In genomic region chr4:1208266-1208961, GRCh38 we compare ENCODE assay signal across 12 cellular contexts. TPM values are rescaled to one million over a fixed set of nuclear protein-coding genes. Genes with fewer than 3 reads are reported as not detected.
DNase-seq lines count a peak whose midpoint lies in the region; ATAC-seq and TF ChIP-seq lines count a peak whose summit lies in the region.
"Had no signal": no experiment of that assay in that cellular context is flagged by ENCODE, and none has a peak within 500 bp of the region (broad histone marks: within the 10 kb centered on the region; RNA-seq: fewer than 3 reads in every experiment).

No MANE protein-coding gene starts in this region.

- H3K4me3 ChIP-seq in HEK293 (ENCODE audit: low read depth, low read length) (no peak overlapping the region), right cardiac atrium (ENCODE audit: low read length) (no peak overlapping the region), skeletal muscle satellite cell (ENCODE audit: low read length) (peak overlapping the region; percentile 10), brain microvascular endothelial cell (ENCODE audit: low read depth, low read length) (no peak overlapping the region)

- peak; percentile 60 for ATAC-seq in activated T-helper 17 cell treated with anti-CD3 and anti-CD28 coated beads, Interleukin-2, amount 50 U/mL, for 72 hours (replicated peaks)
- ATAC-seq in right cardiac atrium (peak in 1 of 2 donors; percentile 2), GM18517 (IDR thresholded peaks at IDR 0.05; ENCODE audit: unreplicated experiment) (no peak)

- H3K27ac Mint-ChIP-seq in activated T-helper 17 cell treated with anti-CD3 and anti-CD28 coated beads, Interleukin-2, amount 50 U/mL, for 72 hours, result peak overlapping the region; percentile 59
- H3K27ac Mint-ChIP-seq: stimulated activated naive CD8-positive, alpha-beta T cell treated with anti-CD3 and anti-CD28 coated beads, Interleukin-15, Interleukin-2, amounts not matched to agents 100 ng/mL and 50 ng/mL, for 24 hours had no signal

- TF ChIP-seq CTCF in HEK293 (tag by site-specific recombination; IDR thresholded peaks at IDR 0.05), result no peak
- TF ChIP-seq CTCF in brain microvascular endothelial cell (IDR thresholded peaks at IDR 0.05; ENCODE audit: low read depth, low read length, missing control alignments), result no peak

- H3K27me3 ChIP-seq in right cardiac atrium (ENCODE audit: control insufficient read depth, insufficient read depth), result no peaks in the 10 kb centered on the region
- H3K27me3 ChIP-seq in skeletal muscle satellite cell (ENCODE audit: control insufficient read depth, insufficient read depth, low read length), result no peaks in the 10 kb centered on the region
- no peaks in the 10 kb centered on the region for H3K27me3 ChIP-seq in brain microvascular endothelial cell (replicated peaks)

- H3K4me2 ChIP-seq in skeletal muscle satellite cell (ENCODE audit: low read length), result peak overlapping the region; percentile 52

- H3K4me3 Mint-ChIP-seq in activated T-helper 17 cell treated with anti-CD3 and anti-CD28 coated beads, Interleukin-2, amount 50 U/mL, for 72 hours, result peak overlapping the region; percentile 60
- H3K4me3 Mint-ChIP-seq: stimulated activated naive CD8-positive, alpha-beta T cell treated with anti-CD3 and anti-CD28 coated beads, Interleukin-15, Interleukin-2, amounts not matched to agents 100 ng/mL and 50 ng/mL, for 24 hours had no signal

- intact Hi-C loops in right cardiac atrium (cut with DNase I), result no loop called here

- H3K36me3 ChIP-seq in HEK293 (ENCODE audit: control insufficient read depth in 2 of 2, insufficient read depth in 1 of 2, low read length in 2 of 2) (peaks cover 0 to 22% of the 10 kb centered on the region in 2 experiments; a peak in 1 of 3 replicates), skeletal muscle satellite cell (ENCODE audit: insufficient read depth, low read length) (peaks cover 31% of the 10 kb centered on the region), brain microvascular endothelial cell (replicated peaks) (peaks cover 16% of the 10 kb centered on the region)

- no peaks in the 10 kb centered on the region for H3K27me3 Mint-ChIP-seq in activated T-helper 17 cell treated with anti-CD3 and anti-CD28 coated beads, Interleukin-2, amount 50 U/mL, for 72 hours
- H3K27me3 Mint-ChIP-seq: stimulated activated naive CD8-positive, alpha-beta T cell treated with anti-CD3 and anti-CD28 coated beads, Interleukin-15, Interleukin-2, amounts not matched to agents 100 ng/mL and 50 ng/mL, for 24 hours had no signal

- in situ Hi-C loops in brain microvascular endothelial cell (cut with HindIII; ENCODE audit: low pct_ligation_motif_present, low sequenced_read_pairs), result no loop called here

- H3K4me1 Mint-ChIP-seq in activated T-helper 17 cell treated with anti-CD3 and anti-CD28 coated beads, Interleukin-2, amount 50 U/mL, for 72 hours, result peaks cover 4% of the 10 kb centered on the region

- DNase-seq in right cardiac atrium (peak in 2 of 3 donors; percentile 22 to 76), brain microvascular endothelial cell (no peak), EL (no peak), HPDE6-E6E7 (ENCODE audit: extremely low spot score) (no peak)
- DNase-seq: OCI-M1 had no signal

- H3K4me1 ChIP-seq in HEK293 (ENCODE audit: control insufficient read depth, insufficient read depth, low read length) (no peaks in the 10 kb centered on the region), right cardiac atrium (ENCODE audit: control insufficient read depth, insufficient read depth, low read length) (peaks cover 17% of the 10 kb centered on the region), skeletal muscle satellite cell (ENCODE audit: control insufficient read depth, insufficient read depth, low read length) (peaks cover 54% of the 10 kb centered on the region)

- H3K9me3 ChIP-seq in HEK293 (ENCODE audit: control insufficient read depth, insufficient read depth, low read depth, low read length), result no peaks in the 10 kb centered on the region
- H3K9me3 ChIP-seq in right cardiac atrium (ENCODE audit: control insufficient read depth, low read length), result no peaks in the 10 kb centered on the region
- H3K9me3 ChIP-seq in skeletal muscle satellite cell (replicated peaks; ENCODE audit: low read length), result no peaks in the 10 kb centered on the region

- CTCF ChIA-PET in HEK293 (lab: Yijun Ruan, JAX), result no interaction called here

- H3K9me3 Mint-ChIP-seq in activated T-helper 17 cell treated with anti-CD3 and anti-CD28 coated beads, Interleukin-2, amount 50 U/mL, for 72 hours, result no peaks in the 10 kb centered on the region
- H3K9me3 Mint-ChIP-seq: stimulated activated naive CD8-positive, alpha-beta T cell treated with anti-CD3 and anti-CD28 coated beads, Interleukin-15, Interleukin-2, amounts not matched to agents 100 ng/mL and 50 ng/mL, for 24 hours had no signal

- peak overlapping the region; percentile 23 for H3K9ac ChIP-seq in skeletal muscle satellite cell (ENCODE audit: low read depth, low read length)

- POLR2A ChIA-PET in HEK293 (lab: Yijun Ruan, JAX), result no interaction called here

- H3K27ac ChIP-seq in HEK293 (ENCODE audit: extremely low read depth, low read depth, low read length) (no peak overlapping the region), right cardiac atrium (ENCODE audit: low read length) (no peak overlapping the region), brain microvascular endothelial cell (no peak overlapping the region)
- H3K27ac ChIP-seq: epithelial cell of prostate had no signal

- peaks cover 14% of the 10 kb centered on the region for H3K36me3 Mint-ChIP-seq in activated T-helper 17 cell treated with anti-CD3 and anti-CD28 coated beads, Interleukin-2, amount 50 U/mL, for 72 hours (ENCODE audit: low read depth)

- WGBS in right cardiac atrium, result 49% methylated on average over 37 of the region's 37 CpGs

TF ChIP-seq in HEK293, 187 proteins besides CTCF, POLR2A, EP300 and RAD21:
- TF ChIP-seq GLIS1 (tag by site-specific recombination; IDR thresholded peaks at IDR 0.05), result peak; percentile 25; the same call in 1 of the 2 replicates
- TF ChIP-seq ZSCAN18 (tag by site-specific recombination; IDR thresholded peaks at IDR 0.05), result no peak

RNA-seq across cellular contexts. Expression of gene SPON2, which starts 36.0 kb away (rescaled TPM):
- 10 to 100 TPM; 17.3 to 18.7 TPM for total RNA-seq in activated T-helper 17 cell treated with anti-CD3 and anti-CD28 coated beads, Interleukin-2, amount 50 U/mL, for 72 hours
- 10 to 100 TPM; 12.2 to 27.4 (median 14.2) TPM for total RNA-seq in right cardiac atrium
- polyA plus RNA-seq in right cardiac atrium, result 9.6 TPM
- total RNA-seq in skeletal muscle satellite cell (2012; rRNA removed), result 79.3 and 213 TPM in 2 replicates
- total RNA-seq: HT1080 had no signal

RNA-seq across cellular contexts. Expression of gene CTBP1, which starts 40.5 kb away (rescaled TPM):
- total RNA-seq in activated T-helper 17 cell treated with anti-CD3 and anti-CD28 coated beads, Interleukin-2, amount 50 U/mL, for 72 hours, result 100 to 1,000 TPM; 117 to 173 TPM
- 100 to 1,000 TPM; 123 to 145 (median 134) TPM for total RNA-seq in right cardiac atrium
- polyA plus RNA-seq in right cardiac atrium, result 119 TPM
- total RNA-seq in skeletal muscle satellite cell (2012; rRNA removed), result 182 and 202 TPM in 2 replicates

Comparison
In these comparisons a context has a peak if more than half of its experiments do, and no peak if none do; other contexts are left out.
1. DNase-seq: peak in right cardiac atrium (2 of 3); none in brain microvascular endothelial cell (single experiment), EL (single experiment) and HPDE6-E6E7 (single experiment).